In the genomic region with DNA sequence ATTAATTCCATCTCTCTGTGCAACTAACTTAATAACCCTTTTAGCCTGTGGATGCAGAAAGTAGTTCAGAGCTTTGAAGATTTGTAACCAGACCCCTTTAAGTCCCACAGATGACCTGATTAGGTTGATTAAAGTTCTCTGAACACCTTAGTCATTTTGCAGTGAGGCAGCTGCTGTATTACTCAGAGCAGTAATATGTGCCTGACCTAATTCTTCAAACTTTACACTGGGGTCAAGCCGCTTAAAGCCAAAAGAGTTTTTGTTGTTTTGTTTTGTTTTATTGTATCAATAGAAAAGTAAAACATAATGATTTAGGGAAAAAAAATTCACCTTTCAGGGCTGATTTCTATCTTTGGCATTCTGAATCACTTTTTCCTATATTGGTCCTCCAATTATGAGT, we compare ENCODE assay signal across 18 cellular contexts.
DNase-seq lines count a peak whose midpoint lies in the region; ATAC-seq, FAIRE-seq and TF ChIP-seq lines count a peak whose summit lies in the region.
"Had no signal": no experiment of that assay in that cellular context is flagged by ENCODE, and none has a peak within 500 bp of the region (broad histone marks: within the 10 kb centered on the region; RNA-seq: fewer than 3 reads in every experiment).

No MANE protein-coding gene starts in this region.

- in situ Hi-C loops in GM12878 (cut with MboI) = no loop called here

- intact Hi-C loops in GM12878 (cut with micrococcal nuclease; ENCODE audit: unreplicated experiment) = no loop called here
- intact Hi-C loops in pancreas (cut with DNase I) = no loop called here

- H4K20me1 ChIP-seq in GM12878 (ENCODE audit: control insufficient read depth, insufficient read depth) = no peaks in the 10 kb centered on the region

- TF ChIP-seq EP300 in GM12878 (IDR thresholded peaks at IDR 0.05; ENCODE audit: borderline replicate concordance in 1 of 2, control insufficient read depth in 1 of 2, low read depth in 2 of 2, low read length in 2 of 2) = no peak

- H4K91ac ChIP-seq in mesenchymal stem cell (ENCODE audit: low read length) = no peak overlapping the region

- H3K4me2 ChIP-seq in GM12878 (ENCODE audit: control insufficient read depth, insufficient read depth) (no peak overlapping the region), mesenchymal stem cell (ENCODE audit: low read length, poor library complexity, severe bottlenecking) (no peak overlapping the region)

- H2BK15ac ChIP-seq in mesenchymal stem cell (ENCODE audit: low read depth, poor library complexity, severe bottlenecking) = no peak overlapping the region

- H3K4me3 ChIP-seq in GM12878 (no peak overlapping the region), mesenchymal stem cell (ENCODE audit: insufficient read depth in 1 of 2, low read depth in 1 of 2, low read length in 2 of 2) (no peak overlapping the region), pancreas (no peak overlapping the region)
- H3K4me3 ChIP-seq: upper lobe of left lung had no signal

- H3K27me3 ChIP-seq in GM12878 (replicated peaks in 1 of 2; ENCODE audit: control insufficient read depth in 2 of 2, insufficient read depth in 2 of 2, low read length in 1 of 2) = no peaks in the 10 kb centered on the region
- H3K27me3 ChIP-seq in mesenchymal stem cell (ENCODE audit: control insufficient read depth in 1 of 2, insufficient read depth in 1 of 2, low read length in 2 of 2) = no peaks in the 10 kb centered on the region
- H3K27me3 ChIP-seq in pancreas = no peaks in the 10 kb centered on the region
- H3K27me3 ChIP-seq: BE2C, upper lobe of left lung had no signal

- ATAC-seq in GM12878 (no peak), GM19328 (IDR thresholded peaks at IDR 0.05; ENCODE audit: unreplicated experiment) (no peak), pancreas (no peak)
- ATAC-seq: activated CD8-positive, alpha-beta T cell treated with anti-CD3 and anti-CD28 coated beads for 36 hours; esophagus mucosa; T-helper 17 cell had no signal

- H3K18ac ChIP-seq in mesenchymal stem cell (ENCODE audit: low read depth in 1 of 2, low read length in 2 of 2) = no peak overlapping the region

- H3K4me1 ChIP-seq in GM12878 (ENCODE audit: control insufficient read depth, insufficient read depth, low read length) (no peaks in the 10 kb centered on the region), mesenchymal stem cell (ENCODE audit: control insufficient read depth, insufficient read depth, low read depth, low read length) (peaks cover 2% of the 10 kb centered on the region), pancreas (no peaks in the 10 kb centered on the region)

- no peak for FAIRE-seq in GM12878 (lab: Jason Lieb, UNC)
- FAIRE-seq in pancreas (lab: Jason Lieb, UNC) = no peak

- WGBS in GM12878 (ENCODE audit: insufficient coverage, insufficient replicate concordance, low lambda C conversion rate, missing lambda C conversion rate) = 50% methylated on average over 1 of the region's 1 CpG
- no CpG with 5 or more reads among the region's 1 CpG for WGBS in mesenchymal stem cell
- WGBS in pancreas, 2 donors = 76% methylated on average over 1 of the region's 1 CpG

- no peak for TF ChIP-seq POLR2A in GM12878 (IDR thresholded peaks at IDR 0.05; ENCODE audit: low read depth, low read length)

- TF ChIP-seq CTCF in GM12878 (IDR thresholded peaks at IDR 0.05 in 2 of 3, conservative IDR thresholded peaks at IDR 0.05 in 1 of 3; ENCODE audit: control insufficient read depth in 2 of 3, extremely low read depth in 1 of 3, insufficient read depth in 1 of 3, low read depth in 3 of 3, low read length in 3 of 3) = no peak
- no peak for TF ChIP-seq CTCF in pancreas (IDR thresholded peaks at IDR 0.05)

- no peak overlapping the region for H3K4ac ChIP-seq in mesenchymal stem cell (ENCODE audit: low read depth in 1 of 2, low read length in 2 of 2)

- H2AFZ ChIP-seq in GM12878 (ENCODE audit: control insufficient read depth, low read depth, low read length) (no peak overlapping the region), mesenchymal stem cell (ENCODE audit: low read depth, low read length) (no peak overlapping the region)

- no peak overlapping the region for H3K14ac ChIP-seq in mesenchymal stem cell (ENCODE audit: low read length in 2 of 2)

- no peak overlapping the region for H2BK12ac ChIP-seq in mesenchymal stem cell (ENCODE audit: low read length in 2 of 2)

- SMC1A ChIA-PET in GM12878 (lab: Charles Lee; ENCODE audit: uncharacterized antibody, unreplicated experiment) = interaction anchor here (0.6 to 0.8 kb wide), 3 partner anchors 9 to 47 kb away, joined by 3 read pairs; no protein-coding TSS in a partner anchor

- H2AK5ac ChIP-seq in mesenchymal stem cell (ENCODE audit: low read length, severe bottlenecking) = no peak overlapping the region

- POLR2A ChIA-PET in GM12878 (lab: Charles Lee) = interaction anchor here (0.5 kb wide), 1 partner anchor 625 kb away, joined by 3 read pairs; no protein-coding TSS in a partner anchor

- no peak overlapping the region for H2BK120ac ChIP-seq in mesenchymal stem cell (ENCODE audit: low read depth, low read length)

- no peak overlapping the region for H3K27ac ChIP-seq in GM12878 (ENCODE audit: control insufficient read depth, insufficient read depth)
- H3K27ac ChIP-seq in mesenchymal stem cell (ENCODE audit: low read length, poor library complexity, severe bottlenecking) = peak overlapping the region; percentile 49
- H3K27ac ChIP-seq in pancreas = no peak overlapping the region
- H3K27ac ChIP-seq: upper lobe of left lung had no signal

- DNase-seq in AG20443 (ENCODE audit: low spot score) (peak; percentile 36), NCI-H524 treated with DMSO at 0.1 percent for 48 hours (lab: John Stamatoyannopoulos, UW) (peak; percentile 79), GM12878 (ENCODE audit: low read depth, low spot score) (no peak), mesenchymal stem cell (peak; percentile 55), NCI-H748 treated with DMSO at 0.1 percent for 48 hours (lab: John Stamatoyannopoulos, UW) (no peak), pancreas (no peak)
- DNase-seq in stimulated activated naive CD4-positive, alpha-beta T cell (lab: John Stamatoyannopoulos, UW) = no peak
- DNase-seq: activated CD8-positive, alpha-beta T cell treated with anti-CD3 and anti-CD28 coated beads for 36 hours; BE2C; midbrain; MM.1S; NCI-H2227 treated with DMSO at 0.1 percent for 48 hours; posterior cingulate gyrus; stimulated activated CD8-positive, alpha-beta memory T cell treated with anti-CD3 and anti-CD28 coated beads, Interleukin-4, amount 100 ng/mL, for 48 hours; T-helper 17 cell; upper lobe of left lung had no signal

- no peaks in the 10 kb centered on the region for H3K36me3 ChIP-seq in GM12878 (ENCODE audit: control insufficient read depth in 2 of 2, insufficient read depth in 2 of 2, low read length in 1 of 2)
- no peaks in the 10 kb centered on the region for H3K36me3 ChIP-seq in mesenchymal stem cell (ENCODE audit: control insufficient read depth in 1 of 2, insufficient read depth in 2 of 2, low read depth in 1 of 2, low read length in 2 of 2)
- H3K36me3 ChIP-seq in pancreas = no peaks in the 10 kb centered on the region
- H3K36me3 ChIP-seq: BE2C, upper lobe of left lung had no signal

- CTCF ChIA-PET in GM12878 (lab: Yijun Ruan, JAX) = interaction anchor here (0.7 to 1.0 kb wide), 2 partner anchors 8 to 18 kb away, joined by 3 to 4 read pairs; no protein-coding TSS in a partner anchor

- H4K8ac ChIP-seq in mesenchymal stem cell (ENCODE audit: low read length) = no peak overlapping the region

- no peak overlapping the region for H2BK5ac ChIP-seq in mesenchymal stem cell (ENCODE audit: low read depth, low read length, poor library complexity, severe bottlenecking)

- no peaks in the 10 kb centered on the region for H3K79me1 ChIP-seq in mesenchymal stem cell (replicated peaks; ENCODE audit: low read length, poor library complexity, severe bottlenecking)

- H3K9me3 ChIP-seq in GM12878 (replicated peaks; ENCODE audit: control insufficient read depth, insufficient read depth, low read length) (no peaks in the 10 kb centered on the region), mesenchymal stem cell (ENCODE audit: control insufficient read depth, low read length) (no peaks in the 10 kb centered on the region), pancreas (no peaks in the 10 kb centered on the region)
- H3K9me3 ChIP-seq: BE2C had no signal

- H3K9ac ChIP-seq in GM12878 (ENCODE audit: control insufficient read depth, insufficient read depth, low read length) (no peak overlapping the region), mesenchymal stem cell (ENCODE audit: low read length) (no peak overlapping the region)

- H3K79me2 ChIP-seq in GM12878 (ENCODE audit: control insufficient read depth, insufficient read depth, low read length) = no peaks in the 10 kb centered on the region

- TF ChIP-seq RAD21 in GM12878 (IDR thresholded peaks at IDR 0.05; ENCODE audit: insufficient read depth, low read depth, low read length) = no peak

- no peak overlapping the region for H3K23ac ChIP-seq in mesenchymal stem cell (ENCODE audit: low read length in 2 of 2)

- RAD21 ChIA-PET in GM12878 (lab: Charles Lee; ENCODE audit: unreplicated experiment) = interaction anchor here (0.7 kb wide), 1 partner anchor 8 kb away, joined by 3 read pairs; no protein-coding TSS in a partner anchor

- no TSS peak for BruUV-seq in GM12878 (replicated peaks; lab: Mats Ljungman, UMichigan)

TF ChIP-seq in GM12878, 131 proteins besides CTCF, POLR2A, EP300 and RAD21:
- TF ChIP-seq NR2F1 (conservative IDR thresholded peaks at IDR 0.05) (peak; percentile 40), FOXK2 (IDR thresholded peaks at IDR 0.05) (no peak), CHD2 (IDR thresholded peaks at IDR 0.05; ENCODE audit: borderline replicate concordance, low read depth, low read length) (no peak)

Comparison
In these comparisons a context has a peak if more than half of its experiments do, and no peak if none do; other contexts are left out.
1. DNase-seq: peak in AG20443 (single experiment), NCI-H524 treated with DMSO at 0.1 percent for 48 hours (single experiment) and mesenchymal stem cell (single experiment); none in GM12878 (single experiment), NCI-H748 treated with DMSO at 0.1 percent for 48 hours (single experiment), stimulated activated naive CD4-positive, alpha-beta T cell (0 of 6) and pancreas (0 of 6).